Comparison of ENCODE assay signal across 31 cellular contexts in genomic region chr5:21143686-21144085, GRCh38.
"Had no signal": no experiment of that assay in that cellular context is flagged by ENCODE, and none has a peak within 500 bp of the region (broad histone marks: within the 10 kb centered on the region; RNA-seq: fewer than 3 reads in every experiment).

No MANE protein-coding gene starts in this region.

- H3K27ac Mint-ChIP-seq: naive thymus-derived CD8-positive, alpha-beta T cell; natural killer cell treated with Interleukin-12 subunit alpha and Interleukin-12 subunit beta and Interleukin-15 and Interleukin-18, amount 100 ng/mL, for 72 hours; nephron progenitor cell; progenitor cell of endocrine pancreas; stimulated activated memory B cell treated with anti-CD40 and anti-IgM and Interleukin-4, amounts not matched to agents 10 μg/mL and 1 μg/mL and 100 μg/mL, for 72 hours; stimulated activated naive CD8-positive, alpha-beta T cell treated with anti-CD3 and anti-CD28 coated beads, Interleukin-15, Interleukin-2, amounts not matched to agents 100 ng/mL and 50 ng/mL, for 24 hours; type B pancreatic cell had no signal

- H3K36me3 ChIP-seq: neutrophil, ovary, right lobe of liver, sigmoid colon, suprapubic skin, tibial artery, transverse colon, upper lobe of right lung, uterus had no signal

- H3K4me3 ChIP-seq: ovary, psoas muscle, right lobe of liver, sigmoid colon, suprapubic skin, testis, tibial artery, transverse colon, upper lobe of right lung, uterus had no signal

- H3K4me3 Mint-ChIP-seq: naive B cell; naive thymus-derived CD8-positive, alpha-beta T cell; natural killer cell treated with Interleukin-12 subunit alpha and Interleukin-12 subunit beta and Interleukin-15 and Interleukin-18, amount 100 ng/mL, for 72 hours; nephron progenitor cell; neural crest cell; stimulated activated memory B cell treated with anti-CD40 and anti-IgM and Interleukin-4, amounts not matched to agents 10 μg/mL and 1 μg/mL and 100 μg/mL, for 72 hours; stimulated activated naive CD8-positive, alpha-beta T cell treated with anti-CD3 and anti-CD28 coated beads, Interleukin-15, Interleukin-2, amounts not matched to agents 100 ng/mL and 50 ng/mL, for 24 hours; type B pancreatic cell had no signal

- H3K79me2 ChIP-seq: parathyroid adenoma had no signal

- H3K36me3 Mint-ChIP-seq: naive B cell; naive thymus-derived CD8-positive, alpha-beta T cell; natural killer cell treated with Interleukin-12 subunit alpha and Interleukin-12 subunit beta and Interleukin-15 and Interleukin-18, amount 100 ng/mL, for 72 hours; stimulated activated memory B cell treated with anti-CD40 and anti-IgM and Interleukin-4, amounts not matched to agents 10 μg/mL and 1 μg/mL and 100 μg/mL, for 72 hours; type B pancreatic cell had no signal

- ATAC-seq: psoas muscle, right cardiac atrium, upper lobe of right lung had no signal

- H3K27me3 ChIP-seq: neutrophil, ovary, right lobe of liver, sigmoid colon, suprapubic skin, testis, tibial artery, transverse colon, upper lobe of right lung, uterus had no signal

- DNase-seq: naive B cell; naive thymus-derived CD8-positive, alpha-beta T cell; nephron progenitor cell; nucleus accumbens; ovary; posterior cingulate gyrus; psoas muscle; right cardiac atrium; right lobe of liver; sigmoid colon; small intestine; stimulated activated CD4-positive, alpha-beta T cell treated with anti-CD3 and anti-CD28 coated beads, Interleukin-15, amount 100 ng/mL, for 24 hours; stimulated activated CD4-positive, alpha-beta T cell treated with anti-CD3 and anti-CD28 coated beads, Interleukin-2, amount 100 ng/mL, for 24 hours; stimulated activated CD4-positive, alpha-beta T cell treated with anti-CD3 and anti-CD28 coated beads, Interleukin-2, amount 100 ng/mL, for 48 hours; stimulated activated CD4-positive, alpha-beta T cell treated with anti-CD3 and anti-CD28 coated beads, Interleukin-4, amount 100 ng/mL, for 24 hours; stimulated activated naive CD4-positive, alpha-beta T cell; substantia nigra; testis; tibial artery; transverse colon; upper lobe of right lung; uterus had no signal

- H3K4me1 ChIP-seq: parathyroid adenoma, psoas muscle, right lobe of liver, sigmoid colon, suprapubic skin, testis, tibial artery, transverse colon, upper lobe of right lung, uterus had no signal

- H3K9me3 ChIP-seq: ovary, psoas muscle, right lobe of liver, sigmoid colon, suprapubic skin, testis, transverse colon, upper lobe of right lung, uterus had no signal

- H3K9me3 Mint-ChIP-seq: nephron progenitor cell; stimulated activated memory B cell treated with anti-CD40 and anti-IgM and Interleukin-4, amounts not matched to agents 10 μg/mL and 1 μg/mL and 100 μg/mL, for 72 hours; type B pancreatic cell had no signal

- H3K4me1 Mint-ChIP-seq: naive B cell; naive thymus-derived CD8-positive, alpha-beta T cell; nephron progenitor cell; neural crest cell; stimulated activated memory B cell treated with anti-CD40 and anti-IgM and Interleukin-4, amounts not matched to agents 10 μg/mL and 1 μg/mL and 100 μg/mL, for 72 hours had no signal

- H3K27me3 Mint-ChIP-seq: naive B cell; naive thymus-derived CD8-positive, alpha-beta T cell; natural killer cell treated with Interleukin-12 subunit alpha and Interleukin-12 subunit beta and Interleukin-15 and Interleukin-18, amount 100 ng/mL, for 72 hours; progenitor cell of endocrine pancreas; stimulated activated memory B cell treated with anti-CD40 and anti-IgM and Interleukin-4, amounts not matched to agents 10 μg/mL and 1 μg/mL and 100 μg/mL, for 72 hours; stimulated activated naive CD8-positive, alpha-beta T cell treated with anti-CD3 and anti-CD28 coated beads, Interleukin-15, Interleukin-2, amounts not matched to agents 100 ng/mL and 50 ng/mL, for 24 hours; type B pancreatic cell had no signal

- H2AFZ ChIP-seq: parathyroid adenoma had no signal

- H3K27ac ChIP-seq: neutrophil, ovary, parathyroid adenoma, psoas muscle, right lobe of liver, sigmoid colon, suprapubic skin, testis, tibial artery, transverse colon, upper lobe of right lung, uterus had no signal
